In the genomic region with DNA sequence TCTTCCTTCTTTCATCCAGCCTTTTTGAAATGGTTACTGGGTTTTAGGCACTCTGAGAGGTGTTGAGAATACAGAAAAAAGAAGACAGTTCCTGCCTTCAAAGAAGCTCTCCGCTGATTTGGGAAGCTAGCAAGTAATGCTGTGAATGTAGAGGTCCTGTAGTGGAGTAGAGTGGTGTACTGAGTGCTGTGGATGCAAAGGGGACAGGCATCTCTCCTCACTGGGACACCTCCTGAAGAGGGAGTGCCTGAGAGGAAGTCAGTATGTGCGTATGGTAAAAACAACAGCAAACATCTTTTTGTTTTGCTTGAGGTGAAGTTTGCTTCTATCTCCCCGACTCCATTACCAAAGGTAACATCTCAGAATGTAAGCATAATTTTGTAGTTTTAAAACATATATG, we compare ENCODE assay signal across 2 cellular contexts.
TF ChIP-seq lines count a peak whose summit lies in the region.

No MANE protein-coding gene starts in this region.

TF ChIP-seq in GM23338, 12 proteins besides CTCF, POLR2A, EP300 and RAD21 (continued from another document):
- TF ChIP-seq, protein P1, sequence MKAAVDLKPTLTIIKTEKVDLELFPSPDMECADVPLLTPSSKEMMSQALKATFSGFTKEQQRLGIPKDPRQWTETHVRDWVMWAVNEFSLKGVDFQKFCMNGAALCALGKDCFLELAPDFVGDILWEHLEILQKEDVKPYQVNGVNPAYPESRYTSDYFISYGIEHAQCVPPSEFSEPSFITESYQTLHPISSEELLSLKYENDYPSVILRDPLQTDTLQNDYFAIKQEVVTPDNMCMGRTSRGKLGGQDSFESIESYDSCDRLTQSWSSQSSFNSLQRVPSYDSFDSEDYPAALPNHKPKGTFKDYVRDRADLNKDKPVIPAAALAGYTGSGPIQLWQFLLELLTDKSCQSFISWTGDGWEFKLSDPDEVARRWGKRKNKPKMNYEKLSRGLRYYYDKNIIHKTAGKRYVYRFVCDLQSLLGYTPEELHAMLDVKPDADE (IDR thresholded peaks at IDR 0.05), result no peak
- TF ChIP-seq NANOG (IDR thresholded peaks at IDR 0.05; ENCODE audit: borderline replicate concordance) (no peak), CREB1 (CRISPR knock-in tag; IDR thresholded peaks at IDR 0.05; ENCODE audit: low read depth) (no peak), JUNB (IDR thresholded peaks at IDR 0.05; ENCODE audit: unreplicated experiment) (no peak), ZNF331 (CRISPR knock-in tag; IDR thresholded peaks at IDR 0.05; ENCODE audit: low read depth) (no peak), STAT1 (IDR thresholded peaks at IDR 0.05; ENCODE audit: unreplicated experiment) (no peak), ZNF114 (CRISPR knock-in tag; IDR thresholded peaks at IDR 0.05) (no peak), POLR2AphosphoS5 (IDR thresholded peaks at IDR 0.05; ENCODE audit: low read depth) (no peak)
- TF ChIP-seq, protein P2, sequence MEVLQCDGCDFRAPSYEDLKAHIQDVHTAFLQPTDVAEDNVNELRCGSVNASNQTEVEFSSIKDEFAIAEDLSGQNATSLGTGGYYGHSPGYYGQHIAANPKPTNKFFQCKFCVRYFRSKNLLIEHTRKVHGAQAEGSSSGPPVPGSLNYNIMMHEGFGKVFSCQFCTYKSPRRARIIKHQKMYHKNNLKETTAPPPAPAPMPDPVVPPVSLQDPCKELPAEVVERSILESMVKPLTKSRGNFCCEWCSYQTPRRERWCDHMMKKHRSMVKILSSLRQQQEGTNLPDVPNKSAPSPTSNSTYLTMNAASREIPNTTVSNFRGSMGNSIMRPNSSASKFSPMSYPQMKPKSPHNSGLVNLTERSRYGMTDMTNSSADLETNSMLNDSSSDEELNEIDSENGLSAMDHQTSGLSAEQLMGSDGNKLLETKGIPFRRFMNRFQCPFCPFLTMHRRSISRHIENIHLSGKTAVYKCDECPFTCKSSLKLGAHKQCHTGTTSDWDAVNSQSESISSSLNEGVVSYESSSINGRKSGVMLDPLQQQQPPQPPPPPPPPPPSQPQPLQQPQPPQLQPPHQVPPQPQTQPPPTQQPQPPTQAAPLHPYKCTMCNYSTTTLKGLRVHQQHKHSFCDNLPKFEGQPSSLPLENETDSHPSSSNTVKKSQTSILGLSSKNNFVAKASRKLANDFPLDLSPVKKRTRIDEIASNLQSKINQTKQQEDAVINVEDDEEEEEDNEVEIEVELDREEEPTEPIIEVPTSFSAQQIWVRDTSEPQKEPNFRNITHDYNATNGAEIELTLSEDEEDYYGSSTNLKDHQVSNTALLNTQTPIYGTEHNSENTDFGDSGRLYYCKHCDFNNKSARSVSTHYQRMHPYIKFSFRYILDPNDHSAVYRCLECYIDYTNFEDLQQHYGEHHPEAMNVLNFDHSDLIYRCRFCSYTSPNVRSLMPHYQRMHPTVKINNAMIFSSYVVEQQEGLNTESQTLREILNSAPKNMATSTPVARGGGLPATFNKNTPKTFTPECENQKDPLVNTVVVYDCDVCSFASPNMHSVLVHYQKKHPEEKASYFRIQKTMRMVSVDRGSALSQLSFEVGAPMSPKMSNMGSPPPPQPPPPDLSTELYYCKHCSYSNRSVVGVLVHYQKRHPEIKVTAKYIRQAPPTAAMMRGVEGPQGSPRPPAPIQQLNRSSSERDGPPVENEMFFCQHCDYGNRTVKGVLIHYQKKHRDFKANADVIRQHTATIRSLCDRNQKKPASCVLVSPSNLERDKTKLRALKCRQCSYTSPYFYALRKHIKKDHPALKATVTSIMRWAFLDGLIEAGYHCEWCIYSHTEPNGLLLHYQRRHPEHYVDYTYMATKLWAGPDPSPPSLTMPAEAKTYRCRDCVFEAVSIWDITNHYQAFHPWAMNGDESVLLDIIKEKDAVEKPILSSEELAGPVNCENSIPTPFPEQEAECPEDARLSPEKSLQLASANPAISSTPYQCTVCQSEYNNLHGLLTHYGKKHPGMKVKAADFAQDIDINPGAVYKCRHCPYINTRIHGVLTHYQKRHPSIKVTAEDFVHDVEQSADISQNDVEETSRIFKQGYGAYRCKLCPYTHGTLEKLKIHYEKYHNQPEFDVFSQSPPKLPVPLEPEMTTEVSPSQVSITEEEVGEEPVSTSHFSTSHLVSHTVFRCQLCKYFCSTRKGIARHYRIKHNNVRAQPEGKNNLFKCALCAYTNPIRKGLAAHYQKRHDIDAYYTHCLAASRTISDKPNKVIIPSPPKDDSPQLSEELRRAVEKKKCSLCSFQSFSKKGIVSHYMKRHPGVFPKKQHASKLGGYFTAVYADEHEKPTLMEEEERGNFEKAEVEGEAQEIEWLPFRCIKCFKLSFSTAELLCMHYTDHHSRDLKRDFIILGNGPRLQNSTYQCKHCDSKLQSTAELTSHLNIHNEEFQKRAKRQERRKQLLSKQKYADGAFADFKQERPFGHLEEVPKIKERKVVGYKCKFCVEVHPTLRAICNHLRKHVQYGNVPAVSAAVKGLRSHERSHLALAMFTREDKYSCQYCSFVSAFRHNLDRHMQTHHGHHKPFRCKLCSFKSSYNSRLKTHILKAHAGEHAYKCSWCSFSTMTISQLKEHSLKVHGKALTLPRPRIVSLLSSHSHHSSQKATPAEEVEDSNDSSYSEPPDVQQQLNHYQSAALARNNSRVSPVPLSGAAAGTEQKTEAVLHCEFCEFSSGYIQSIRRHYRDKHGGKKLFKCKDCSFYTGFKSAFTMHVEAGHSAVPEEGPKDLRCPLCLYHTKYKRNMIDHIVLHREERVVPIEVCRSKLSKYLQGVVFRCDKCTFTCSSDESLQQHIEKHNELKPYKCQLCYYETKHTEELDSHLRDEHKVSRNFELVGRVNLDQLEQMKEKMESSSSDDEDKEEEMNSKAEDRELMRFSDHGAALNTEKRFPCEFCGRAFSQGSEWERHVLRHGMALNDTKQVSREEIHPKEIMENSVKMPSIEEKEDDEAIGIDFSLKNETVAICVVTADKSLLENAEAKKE (CRISPR knock-in tag; IDR thresholded peaks at IDR 0.05), result no peak
- TF ChIP-seq, protein P3, sequence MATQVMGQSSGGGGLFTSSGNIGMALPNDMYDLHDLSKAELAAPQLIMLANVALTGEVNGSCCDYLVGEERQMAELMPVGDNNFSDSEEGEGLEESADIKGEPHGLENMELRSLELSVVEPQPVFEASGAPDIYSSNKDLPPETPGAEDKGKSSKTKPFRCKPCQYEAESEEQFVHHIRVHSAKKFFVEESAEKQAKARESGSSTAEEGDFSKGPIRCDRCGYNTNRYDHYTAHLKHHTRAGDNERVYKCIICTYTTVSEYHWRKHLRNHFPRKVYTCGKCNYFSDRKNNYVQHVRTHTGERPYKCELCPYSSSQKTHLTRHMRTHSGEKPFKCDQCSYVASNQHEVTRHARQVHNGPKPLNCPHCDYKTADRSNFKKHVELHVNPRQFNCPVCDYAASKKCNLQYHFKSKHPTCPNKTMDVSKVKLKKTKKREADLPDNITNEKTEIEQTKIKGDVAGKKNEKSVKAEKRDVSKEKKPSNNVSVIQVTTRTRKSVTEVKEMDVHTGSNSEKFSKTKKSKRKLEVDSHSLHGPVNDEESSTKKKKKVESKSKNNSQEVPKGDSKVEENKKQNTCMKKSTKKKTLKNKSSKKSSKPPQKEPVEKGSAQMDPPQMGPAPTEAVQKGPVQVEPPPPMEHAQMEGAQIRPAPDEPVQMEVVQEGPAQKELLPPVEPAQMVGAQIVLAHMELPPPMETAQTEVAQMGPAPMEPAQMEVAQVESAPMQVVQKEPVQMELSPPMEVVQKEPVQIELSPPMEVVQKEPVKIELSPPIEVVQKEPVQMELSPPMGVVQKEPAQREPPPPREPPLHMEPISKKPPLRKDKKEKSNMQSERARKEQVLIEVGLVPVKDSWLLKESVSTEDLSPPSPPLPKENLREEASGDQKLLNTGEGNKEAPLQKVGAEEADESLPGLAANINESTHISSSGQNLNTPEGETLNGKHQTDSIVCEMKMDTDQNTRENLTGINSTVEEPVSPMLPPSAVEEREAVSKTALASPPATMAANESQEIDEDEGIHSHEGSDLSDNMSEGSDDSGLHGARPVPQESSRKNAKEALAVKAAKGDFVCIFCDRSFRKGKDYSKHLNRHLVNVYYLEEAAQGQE (IDR thresholded peaks at IDR 0.05; ENCODE audit: unreplicated experiment), result no peak

TF ChIP-seq in WTC11, 78 proteins besides CTCF, POLR2A, EP300 and RAD21 (continued from another document):
- TF ChIP-seq, protein P4, sequence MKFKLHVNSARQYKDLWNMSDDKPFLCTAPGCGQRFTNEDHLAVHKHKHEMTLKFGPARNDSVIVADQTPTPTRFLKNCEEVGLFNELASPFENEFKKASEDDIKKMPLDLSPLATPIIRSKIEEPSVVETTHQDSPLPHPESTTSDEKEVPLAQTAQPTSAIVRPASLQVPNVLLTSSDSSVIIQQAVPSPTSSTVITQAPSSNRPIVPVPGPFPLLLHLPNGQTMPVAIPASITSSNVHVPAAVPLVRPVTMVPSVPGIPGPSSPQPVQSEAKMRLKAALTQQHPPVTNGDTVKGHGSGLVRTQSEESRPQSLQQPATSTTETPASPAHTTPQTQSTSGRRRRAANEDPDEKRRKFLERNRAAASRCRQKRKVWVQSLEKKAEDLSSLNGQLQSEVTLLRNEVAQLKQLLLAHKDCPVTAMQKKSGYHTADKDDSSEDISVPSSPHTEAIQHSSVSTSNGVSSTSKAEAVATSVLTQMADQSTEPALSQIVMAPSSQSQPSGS (CRISPR knock-in tag; IDR thresholded peaks at IDR 0.05; ENCODE audit: borderline replicate concordance, low read depth), result no peak
- TF ChIP-seq ZNF232 (CRISPR knock-in tag; IDR thresholded peaks at IDR 0.05), result no peak
- TF ChIP-seq CREM (CRISPR knock-in tag; IDR thresholded peaks at IDR 0.05), result no peak
- TF ChIP-seq FOXJ3 (CRISPR knock-in tag; IDR thresholded peaks at IDR 0.05; ENCODE audit: borderline replicate concordance), result no peak
- TF ChIP-seq EMX1 (CRISPR knock-in tag; IDR thresholded peaks at IDR 0.05), result no peak
- TF ChIP-seq NR1H2 (CRISPR knock-in tag; IDR thresholded peaks at IDR 0.05), result no peak
- no peak for TF ChIP-seq ATF1 (CRISPR knock-in tag; IDR thresholded peaks at IDR 0.05)
- TF ChIP-seq KAT7 (CRISPR knock-in tag; IDR thresholded peaks at IDR 0.05; ENCODE audit: borderline replicate concordance), result no peak
- TF ChIP-seq, protein P5, sequence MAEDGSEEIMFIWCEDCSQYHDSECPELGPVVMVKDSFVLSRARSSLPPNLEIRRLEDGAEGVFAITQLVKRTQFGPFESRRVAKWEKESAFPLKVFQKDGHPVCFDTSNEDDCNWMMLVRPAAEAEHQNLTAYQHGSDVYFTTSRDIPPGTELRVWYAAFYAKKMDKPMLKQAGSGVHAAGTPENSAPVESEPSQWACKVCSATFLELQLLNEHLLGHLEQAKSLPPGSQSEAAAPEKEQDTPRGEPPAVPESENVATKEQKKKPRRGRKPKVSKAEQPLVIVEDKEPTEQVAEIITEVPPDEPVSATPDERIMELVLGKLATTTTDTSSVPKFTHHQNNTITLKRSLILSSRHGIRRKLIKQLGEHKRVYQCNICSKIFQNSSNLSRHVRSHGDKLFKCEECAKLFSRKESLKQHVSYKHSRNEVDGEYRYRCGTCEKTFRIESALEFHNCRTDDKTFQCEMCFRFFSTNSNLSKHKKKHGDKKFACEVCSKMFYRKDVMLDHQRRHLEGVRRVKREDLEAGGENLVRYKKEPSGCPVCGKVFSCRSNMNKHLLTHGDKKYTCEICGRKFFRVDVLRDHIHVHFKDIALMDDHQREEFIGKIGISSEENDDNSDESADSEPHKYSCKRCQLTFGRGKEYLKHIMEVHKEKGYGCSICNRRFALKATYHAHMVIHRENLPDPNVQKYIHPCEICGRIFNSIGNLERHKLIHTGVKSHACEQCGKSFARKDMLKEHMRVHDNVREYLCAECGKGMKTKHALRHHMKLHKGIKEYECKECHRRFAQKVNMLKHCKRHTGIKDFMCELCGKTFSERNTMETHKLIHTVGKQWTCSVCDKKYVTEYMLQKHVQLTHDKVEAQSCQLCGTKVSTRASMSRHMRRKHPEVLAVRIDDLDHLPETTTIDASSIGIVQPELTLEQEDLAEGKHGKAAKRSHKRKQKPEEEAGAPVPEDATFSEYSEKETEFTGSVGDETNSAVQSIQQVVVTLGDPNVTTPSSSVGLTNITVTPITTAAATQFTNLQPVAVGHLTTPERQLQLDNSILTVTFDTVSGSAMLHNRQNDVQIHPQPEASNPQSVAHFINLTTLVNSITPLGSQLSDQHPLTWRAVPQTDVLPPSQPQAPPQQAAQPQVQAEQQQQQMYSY (CRISPR knock-in tag; IDR thresholded peaks at IDR 0.05), result no peak
- TF ChIP-seq, protein P6, sequence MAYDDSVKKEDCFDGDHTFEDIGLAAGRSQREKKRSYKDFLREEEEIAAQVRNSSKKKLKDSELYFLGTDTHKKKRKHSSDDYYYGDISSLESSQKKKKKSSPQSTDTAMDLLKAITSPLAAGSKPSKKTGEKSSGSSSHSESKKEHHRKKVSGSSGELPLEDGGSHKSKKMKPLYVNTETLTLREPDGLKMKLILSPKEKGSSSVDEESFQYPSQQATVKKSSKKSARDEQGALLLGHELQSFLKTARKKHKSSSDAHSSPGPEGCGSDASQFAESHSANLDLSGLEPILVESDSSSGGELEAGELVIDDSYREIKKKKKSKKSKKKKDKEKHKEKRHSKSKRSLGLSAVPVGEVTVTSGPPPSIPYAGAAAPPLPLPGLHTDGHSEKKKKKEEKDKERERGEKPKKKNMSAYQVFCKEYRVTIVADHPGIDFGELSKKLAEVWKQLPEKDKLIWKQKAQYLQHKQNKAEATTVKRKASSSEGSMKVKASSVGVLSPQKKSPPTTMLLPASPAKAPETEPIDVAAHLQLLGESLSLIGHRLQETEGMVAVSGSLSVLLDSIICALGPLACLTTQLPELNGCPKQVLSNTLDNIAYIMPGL (CRISPR knock-in tag; IDR thresholded peaks at IDR 0.05), result no peak
- TF ChIP-seq, protein P7, sequence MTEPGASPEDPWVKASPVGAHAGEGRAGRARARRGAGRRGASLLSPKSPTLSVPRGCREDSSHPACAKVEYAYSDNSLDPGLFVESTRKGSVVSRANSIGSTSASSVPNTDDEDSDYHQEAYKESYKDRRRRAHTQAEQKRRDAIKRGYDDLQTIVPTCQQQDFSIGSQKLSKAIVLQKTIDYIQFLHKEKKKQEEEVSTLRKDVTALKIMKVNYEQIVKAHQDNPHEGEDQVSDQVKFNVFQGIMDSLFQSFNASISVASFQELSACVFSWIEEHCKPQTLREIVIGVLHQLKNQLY (CRISPR knock-in tag; IDR thresholded peaks at IDR 0.05), result no peak
- no peak for TF ChIP-seq NFATC4 (CRISPR knock-in tag; IDR thresholded peaks at IDR 0.05)
- TF ChIP-seq, protein P8, sequence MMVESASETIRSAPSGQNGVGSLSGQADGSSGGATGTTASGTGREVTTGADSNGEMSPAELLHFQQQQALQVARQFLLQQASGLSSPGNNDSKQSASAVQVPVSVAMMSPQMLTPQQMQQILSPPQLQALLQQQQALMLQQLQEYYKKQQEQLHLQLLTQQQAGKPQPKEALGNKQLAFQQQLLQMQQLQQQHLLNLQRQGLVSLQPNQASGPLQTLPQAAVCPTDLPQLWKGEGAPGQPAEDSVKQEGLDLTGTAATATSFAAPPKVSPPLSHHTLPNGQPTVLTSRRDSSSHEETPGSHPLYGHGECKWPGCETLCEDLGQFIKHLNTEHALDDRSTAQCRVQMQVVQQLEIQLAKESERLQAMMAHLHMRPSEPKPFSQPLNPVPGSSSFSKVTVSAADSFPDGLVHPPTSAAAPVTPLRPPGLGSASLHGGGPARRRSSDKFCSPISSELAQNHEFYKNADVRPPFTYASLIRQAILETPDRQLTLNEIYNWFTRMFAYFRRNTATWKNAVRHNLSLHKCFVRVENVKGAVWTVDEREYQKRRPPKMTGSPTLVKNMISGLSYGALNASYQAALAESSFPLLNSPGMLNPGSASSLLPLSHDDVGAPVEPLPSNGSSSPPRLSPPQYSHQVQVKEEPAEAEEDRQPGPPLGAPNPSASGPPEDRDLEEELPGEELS (CRISPR knock-in tag; IDR thresholded peaks at IDR 0.05), result no peak
- TF ChIP-seq, protein P9, sequence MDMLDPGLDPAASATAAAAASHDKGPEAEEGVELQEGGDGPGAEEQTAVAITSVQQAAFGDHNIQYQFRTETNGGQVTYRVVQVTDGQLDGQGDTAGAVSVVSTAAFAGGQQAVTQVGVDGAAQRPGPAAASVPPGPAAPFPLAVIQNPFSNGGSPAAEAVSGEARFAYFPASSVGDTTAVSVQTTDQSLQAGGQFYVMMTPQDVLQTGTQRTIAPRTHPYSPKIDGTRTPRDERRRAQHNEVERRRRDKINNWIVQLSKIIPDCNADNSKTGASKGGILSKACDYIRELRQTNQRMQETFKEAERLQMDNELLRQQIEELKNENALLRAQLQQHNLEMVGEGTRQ (CRISPR knock-in tag; IDR thresholded peaks at IDR 0.05), result no peak
- no peak for TF ChIP-seq RELA (CRISPR knock-in tag; IDR thresholded peaks at IDR 0.05; ENCODE audit: borderline replicate concordance)
- no peak for TF ChIP-seq NR2C2 (CRISPR knock-in tag; IDR thresholded peaks at IDR 0.05)
- no peak for TF ChIP-seq RORB (CRISPR knock-in tag; IDR thresholded peaks at IDR 0.05)
